ENCODE assay signal across 1 cellular context in the genomic region with DNA sequence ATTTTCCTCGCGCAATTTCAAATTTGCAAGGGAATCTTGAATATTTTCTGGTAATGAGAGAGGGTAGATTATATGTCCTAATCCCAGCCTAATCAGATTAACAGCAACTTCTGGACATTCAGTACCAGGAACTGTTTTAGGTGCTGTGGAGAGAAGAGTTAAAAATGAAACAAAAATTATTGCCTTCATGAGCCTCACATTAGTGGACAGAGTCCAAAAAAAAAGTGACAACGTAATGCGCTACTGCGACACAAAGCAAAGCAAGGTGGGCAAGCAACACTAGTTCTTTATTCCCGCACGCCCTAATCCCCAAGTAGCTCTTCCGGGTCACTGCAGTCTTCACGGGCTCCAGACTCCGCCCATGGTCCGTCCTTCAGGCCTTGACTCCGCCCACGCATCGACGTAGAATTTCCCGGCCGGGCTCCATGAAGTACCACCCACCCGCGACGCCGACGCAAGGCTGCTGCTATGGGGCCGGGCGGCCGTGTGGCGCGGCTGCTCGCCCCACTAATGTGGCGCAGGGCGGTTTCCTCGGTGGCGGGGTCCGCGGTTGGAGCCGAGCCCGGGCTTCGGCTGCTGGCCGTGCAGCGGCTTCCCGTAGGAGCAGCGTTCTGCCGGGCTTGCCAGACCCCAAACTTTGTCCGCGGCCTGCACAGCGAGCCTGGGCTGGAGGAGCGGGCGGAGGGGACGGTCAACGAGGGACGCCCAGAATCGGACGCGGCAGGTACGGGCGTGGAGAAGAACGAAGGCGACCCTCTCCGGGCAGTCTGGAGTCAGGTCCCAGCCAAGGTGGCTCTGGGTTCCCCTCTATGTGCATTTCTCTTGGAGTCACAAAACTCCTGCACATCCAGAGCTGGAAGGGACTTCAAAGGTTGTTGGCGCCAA.
TF ChIP-seq lines count a peak whose summit lies in the region.

Gene MALSU1 (plus strand): TSS at position 455 of the 885 bp plus-strand sequence. CDS start 14 bp downstream, at position 469.

TF ChIP-seq in HepG2, 621 proteins besides CTCF, POLR2A, EP300 and RAD21 (continued from another document and continues in another):
- TF ChIP-seq, protein P1, sequence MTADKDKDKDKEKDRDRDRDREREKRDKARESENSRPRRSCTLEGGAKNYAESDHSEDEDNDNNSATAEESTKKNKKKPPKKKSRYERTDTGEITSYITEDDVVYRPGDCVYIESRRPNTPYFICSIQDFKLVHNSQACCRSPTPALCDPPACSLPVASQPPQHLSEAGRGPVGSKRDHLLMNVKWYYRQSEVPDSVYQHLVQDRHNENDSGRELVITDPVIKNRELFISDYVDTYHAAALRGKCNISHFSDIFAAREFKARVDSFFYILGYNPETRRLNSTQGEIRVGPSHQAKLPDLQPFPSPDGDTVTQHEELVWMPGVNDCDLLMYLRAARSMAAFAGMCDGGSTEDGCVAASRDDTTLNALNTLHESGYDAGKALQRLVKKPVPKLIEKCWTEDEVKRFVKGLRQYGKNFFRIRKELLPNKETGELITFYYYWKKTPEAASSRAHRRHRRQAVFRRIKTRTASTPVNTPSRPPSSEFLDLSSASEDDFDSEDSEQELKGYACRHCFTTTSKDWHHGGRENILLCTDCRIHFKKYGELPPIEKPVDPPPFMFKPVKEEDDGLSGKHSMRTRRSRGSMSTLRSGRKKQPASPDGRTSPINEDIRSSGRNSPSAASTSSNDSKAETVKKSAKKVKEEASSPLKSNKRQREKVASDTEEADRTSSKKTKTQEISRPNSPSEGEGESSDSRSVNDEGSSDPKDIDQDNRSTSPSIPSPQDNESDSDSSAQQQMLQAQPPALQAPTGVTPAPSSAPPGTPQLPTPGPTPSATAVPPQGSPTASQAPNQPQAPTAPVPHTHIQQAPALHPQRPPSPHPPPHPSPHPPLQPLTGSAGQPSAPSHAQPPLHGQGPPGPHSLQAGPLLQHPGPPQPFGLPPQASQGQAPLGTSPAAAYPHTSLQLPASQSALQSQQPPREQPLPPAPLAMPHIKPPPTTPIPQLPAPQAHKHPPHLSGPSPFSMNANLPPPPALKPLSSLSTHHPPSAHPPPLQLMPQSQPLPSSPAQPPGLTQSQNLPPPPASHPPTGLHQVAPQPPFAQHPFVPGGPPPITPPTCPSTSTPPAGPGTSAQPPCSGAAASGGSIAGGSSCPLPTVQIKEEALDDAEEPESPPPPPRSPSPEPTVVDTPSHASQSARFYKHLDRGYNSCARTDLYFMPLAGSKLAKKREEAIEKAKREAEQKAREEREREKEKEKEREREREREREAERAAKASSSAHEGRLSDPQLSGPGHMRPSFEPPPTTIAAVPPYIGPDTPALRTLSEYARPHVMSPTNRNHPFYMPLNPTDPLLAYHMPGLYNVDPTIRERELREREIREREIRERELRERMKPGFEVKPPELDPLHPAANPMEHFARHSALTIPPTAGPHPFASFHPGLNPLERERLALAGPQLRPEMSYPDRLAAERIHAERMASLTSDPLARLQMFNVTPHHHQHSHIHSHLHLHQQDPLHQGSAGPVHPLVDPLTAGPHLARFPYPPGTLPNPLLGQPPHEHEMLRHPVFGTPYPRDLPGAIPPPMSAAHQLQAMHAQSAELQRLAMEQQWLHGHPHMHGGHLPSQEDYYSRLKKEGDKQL (CRISPR knock-in tag; IDR thresholded peaks at IDR 0.05; ENCODE audit: low read depth) = no peak
- TF ChIP-seq, protein P2, sequence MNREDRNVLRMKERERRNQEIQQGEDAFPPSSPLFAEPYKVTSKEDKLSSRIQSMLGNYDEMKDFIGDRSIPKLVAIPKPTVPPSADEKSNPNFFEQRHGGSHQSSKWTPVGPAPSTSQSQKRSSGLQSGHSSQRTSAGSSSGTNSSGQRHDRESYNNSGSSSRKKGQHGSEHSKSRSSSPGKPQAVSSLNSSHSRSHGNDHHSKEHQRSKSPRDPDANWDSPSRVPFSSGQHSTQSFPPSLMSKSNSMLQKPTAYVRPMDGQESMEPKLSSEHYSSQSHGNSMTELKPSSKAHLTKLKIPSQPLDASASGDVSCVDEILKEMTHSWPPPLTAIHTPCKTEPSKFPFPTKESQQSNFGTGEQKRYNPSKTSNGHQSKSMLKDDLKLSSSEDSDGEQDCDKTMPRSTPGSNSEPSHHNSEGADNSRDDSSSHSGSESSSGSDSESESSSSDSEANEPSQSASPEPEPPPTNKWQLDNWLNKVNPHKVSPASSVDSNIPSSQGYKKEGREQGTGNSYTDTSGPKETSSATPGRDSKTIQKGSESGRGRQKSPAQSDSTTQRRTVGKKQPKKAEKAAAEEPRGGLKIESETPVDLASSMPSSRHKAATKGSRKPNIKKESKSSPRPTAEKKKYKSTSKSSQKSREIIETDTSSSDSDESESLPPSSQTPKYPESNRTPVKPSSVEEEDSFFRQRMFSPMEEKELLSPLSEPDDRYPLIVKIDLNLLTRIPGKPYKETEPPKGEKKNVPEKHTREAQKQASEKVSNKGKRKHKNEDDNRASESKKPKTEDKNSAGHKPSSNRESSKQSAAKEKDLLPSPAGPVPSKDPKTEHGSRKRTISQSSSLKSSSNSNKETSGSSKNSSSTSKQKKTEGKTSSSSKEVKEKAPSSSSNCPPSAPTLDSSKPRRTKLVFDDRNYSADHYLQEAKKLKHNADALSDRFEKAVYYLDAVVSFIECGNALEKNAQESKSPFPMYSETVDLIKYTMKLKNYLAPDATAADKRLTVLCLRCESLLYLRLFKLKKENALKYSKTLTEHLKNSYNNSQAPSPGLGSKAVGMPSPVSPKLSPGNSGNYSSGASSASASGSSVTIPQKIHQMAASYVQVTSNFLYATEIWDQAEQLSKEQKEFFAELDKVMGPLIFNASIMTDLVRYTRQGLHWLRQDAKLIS (CRISPR knock-in tag; IDR thresholded peaks at IDR 0.05) = no peak
- TF ChIP-seq FOXP1 (IDR thresholded peaks at IDR 0.05) (no peak), FOXP1 (CRISPR knock-in tag; IDR thresholded peaks at IDR 0.05) (peak; percentile 48; the same call in 1 of the 2 replicates), SIX1 (CRISPR knock-in tag; IDR thresholded peaks at IDR 0.05; ENCODE audit: borderline replicate concordance) (0 out of 2 replicates have a peak, but pooled peaks have one; percentile 8), ERF (CRISPR knock-in tag; IDR thresholded peaks at IDR 0.05) (peak; percentile 51; the same call in 1 of the 2 replicates), HNRNPLL (IDR thresholded peaks at IDR 0.05; ENCODE audit: low read depth, low read length, poor library complexity, severe bottlenecking) (peak; percentile 84), FOSL2 (CRISPR knock-in tag; IDR thresholded peaks at IDR 0.05) (no peak), ZKSCAN8 (CRISPR knock-in tag; IDR thresholded peaks at IDR 0.05; ENCODE audit: borderline replicate concordance) (no peak), KAT7 (CRISPR knock-in tag; IDR thresholded peaks at IDR 0.05; ENCODE audit: borderline replicate concordance) (peak; percentile 64; the same call in 1 of the 2 replicates), KMT2B (CRISPR knock-in tag; IDR thresholded peaks at IDR 0.05) (peak; percentile 82; the same call in 1 of the 2 replicates), ZNF709 (CRISPR knock-in tag; IDR thresholded peaks at IDR 0.05) (0 out of 2 replicates have a peak, but pooled peaks have one; percentile 7), ZNF207 (IDR thresholded peaks at IDR 0.05; ENCODE audit: borderline replicate concordance) (no peak), CBX2 (IDR thresholded peaks at IDR 0.05; ENCODE audit: low read depth, low read length) (no peak), CBX2 (CRISPR knock-in tag; IDR thresholded peaks at IDR 0.05; ENCODE audit: low read depth) (0 out of 2 replicates have a peak, but pooled peaks have one; percentile 44), TP53 (CRISPR knock-in tag; conservative IDR thresholded peaks at IDR 0.05) (no peak), REL (CRISPR knock-in tag; conservative IDR thresholded peaks at IDR 0.05) (0 out of 2 replicates have a peak, but pooled peaks have one; percentile 58)
- TF ChIP-seq, protein P3, sequence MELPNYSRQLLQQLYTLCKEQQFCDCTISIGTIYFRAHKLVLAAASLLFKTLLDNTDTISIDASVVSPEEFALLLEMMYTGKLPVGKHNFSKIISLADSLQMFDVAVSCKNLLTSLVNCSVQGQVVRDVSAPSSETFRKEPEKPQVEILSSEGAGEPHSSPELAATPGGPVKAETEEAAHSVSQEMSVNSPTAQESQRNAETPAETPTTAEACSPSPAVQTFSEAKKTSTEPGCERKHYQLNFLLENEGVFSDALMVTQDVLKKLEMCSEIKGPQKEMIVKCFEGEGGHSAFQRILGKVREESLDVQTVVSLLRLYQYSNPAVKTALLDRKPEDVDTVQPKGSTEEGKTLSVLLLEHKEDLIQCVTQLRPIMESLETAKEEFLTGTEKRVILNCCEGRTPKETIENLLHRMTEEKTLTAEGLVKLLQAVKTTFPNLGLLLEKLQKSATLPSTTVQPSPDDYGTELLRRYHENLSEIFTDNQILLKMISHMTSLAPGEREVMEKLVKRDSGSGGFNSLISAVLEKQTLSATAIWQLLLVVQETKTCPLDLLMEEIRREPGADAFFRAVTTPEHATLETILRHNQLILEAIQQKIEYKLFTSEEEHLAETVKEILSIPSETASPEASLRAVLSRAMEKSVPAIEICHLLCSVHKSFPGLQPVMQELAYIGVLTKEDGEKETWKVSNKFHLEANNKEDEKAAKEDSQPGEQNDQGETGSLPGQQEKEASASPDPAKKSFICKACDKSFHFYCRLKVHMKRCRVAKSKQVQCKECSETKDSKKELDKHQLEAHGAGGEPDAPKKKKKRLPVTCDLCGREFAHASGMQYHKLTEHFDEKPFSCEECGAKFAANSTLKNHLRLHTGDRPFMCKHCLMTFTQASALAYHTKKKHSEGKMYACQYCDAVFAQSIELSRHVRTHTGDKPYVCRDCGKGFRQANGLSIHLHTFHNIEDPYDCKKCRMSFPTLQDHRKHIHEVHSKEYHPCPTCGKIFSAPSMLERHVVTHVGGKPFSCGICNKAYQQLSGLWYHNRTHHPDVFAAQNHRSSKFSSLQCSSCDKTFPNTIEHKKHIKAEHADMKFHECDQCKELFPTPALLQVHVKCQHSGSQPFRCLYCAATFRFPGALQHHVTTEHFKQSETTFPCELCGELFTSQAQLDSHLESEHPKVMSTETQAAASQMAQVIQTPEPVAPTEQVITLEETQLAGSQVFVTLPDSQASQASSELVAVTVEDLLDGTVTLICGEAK (IDR thresholded peaks at IDR 0.05) = no peak
- TF ChIP-seq, protein P3 (CRISPR knock-in tag; IDR thresholded peaks at IDR 0.05) = peak; percentile 90
- TF ChIP-seq, protein P4, sequence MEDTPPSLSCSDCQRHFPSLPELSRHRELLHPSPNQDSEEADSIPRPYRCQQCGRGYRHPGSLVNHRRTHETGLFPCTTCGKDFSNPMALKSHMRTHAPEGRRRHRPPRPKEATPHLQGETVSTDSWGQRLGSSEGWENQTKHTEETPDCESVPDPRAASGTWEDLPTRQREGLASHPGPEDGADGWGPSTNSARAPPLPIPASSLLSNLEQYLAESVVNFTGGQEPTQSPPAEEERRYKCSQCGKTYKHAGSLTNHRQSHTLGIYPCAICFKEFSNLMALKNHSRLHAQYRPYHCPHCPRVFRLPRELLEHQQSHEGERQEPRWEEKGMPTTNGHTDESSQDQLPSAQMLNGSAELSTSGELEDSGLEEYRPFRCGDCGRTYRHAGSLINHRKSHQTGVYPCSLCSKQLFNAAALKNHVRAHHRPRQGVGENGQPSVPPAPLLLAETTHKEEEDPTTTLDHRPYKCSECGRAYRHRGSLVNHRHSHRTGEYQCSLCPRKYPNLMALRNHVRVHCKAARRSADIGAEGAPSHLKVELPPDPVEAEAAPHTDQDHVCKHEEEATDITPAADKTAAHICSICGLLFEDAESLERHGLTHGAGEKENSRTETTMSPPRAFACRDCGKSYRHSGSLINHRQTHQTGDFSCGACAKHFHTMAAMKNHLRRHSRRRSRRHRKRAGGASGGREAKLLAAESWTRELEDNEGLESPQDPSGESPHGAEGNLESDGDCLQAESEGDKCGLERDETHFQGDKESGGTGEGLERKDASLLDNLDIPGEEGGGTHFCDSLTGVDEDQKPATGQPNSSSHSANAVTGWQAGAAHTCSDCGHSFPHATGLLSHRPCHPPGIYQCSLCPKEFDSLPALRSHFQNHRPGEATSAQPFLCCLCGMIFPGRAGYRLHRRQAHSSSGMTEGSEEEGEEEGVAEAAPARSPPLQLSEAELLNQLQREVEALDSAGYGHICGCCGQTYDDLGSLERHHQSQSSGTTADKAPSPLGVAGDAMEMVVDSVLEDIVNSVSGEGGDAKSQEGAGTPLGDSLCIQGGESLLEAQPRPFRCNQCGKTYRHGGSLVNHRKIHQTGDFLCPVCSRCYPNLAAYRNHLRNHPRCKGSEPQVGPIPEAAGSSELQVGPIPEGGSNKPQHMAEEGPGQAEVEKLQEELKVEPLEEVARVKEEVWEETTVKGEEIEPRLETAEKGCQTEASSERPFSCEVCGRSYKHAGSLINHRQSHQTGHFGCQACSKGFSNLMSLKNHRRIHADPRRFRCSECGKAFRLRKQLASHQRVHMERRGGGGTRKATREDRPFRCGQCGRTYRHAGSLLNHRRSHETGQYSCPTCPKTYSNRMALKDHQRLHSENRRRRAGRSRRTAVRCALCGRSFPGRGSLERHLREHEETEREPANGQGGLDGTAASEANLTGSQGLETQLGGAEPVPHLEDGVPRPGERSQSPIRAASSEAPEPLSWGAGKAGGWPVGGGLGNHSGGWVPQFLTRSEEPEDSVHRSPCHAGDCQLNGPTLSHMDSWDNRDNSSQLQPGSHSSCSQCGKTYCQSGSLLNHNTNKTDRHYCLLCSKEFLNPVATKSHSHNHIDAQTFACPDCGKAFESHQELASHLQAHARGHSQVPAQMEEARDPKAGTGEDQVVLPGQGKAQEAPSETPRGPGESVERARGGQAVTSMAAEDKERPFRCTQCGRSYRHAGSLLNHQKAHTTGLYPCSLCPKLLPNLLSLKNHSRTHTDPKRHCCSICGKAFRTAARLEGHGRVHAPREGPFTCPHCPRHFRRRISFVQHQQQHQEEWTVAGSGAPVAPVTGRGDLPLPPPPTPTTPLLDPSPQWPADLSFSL (CRISPR knock-in tag; IDR thresholded peaks at IDR 0.05) = no peak
